13 cellular contexts compared by ENCODE assay signal in genomic region chr2:218003265-218003950, GRCh38. TPM values are rescaled to one million over a fixed set of nuclear protein-coding genes. Genes with fewer than 3 reads are reported as not detected.
DNase-seq lines count a peak whose midpoint lies in the region; ATAC-seq and TF ChIP-seq lines count a peak whose summit lies in the region.
"Had no signal": no experiment of that assay in that cellular context is flagged by ENCODE, and none has a peak within 500 bp of the region (broad histone marks: within the 10 kb centered on the region; RNA-seq: fewer than 3 reads in every experiment).

No MANE protein-coding gene starts in this region.

- H3K4me3 Mint-ChIP-seq in H9 = peak overlapping the region in 1 of 2 experiments; percentile 51; a peak in 2 of 5 replicates
- H3K4me3 Mint-ChIP-seq: central memory CD8-positive, alpha-beta T cell had no signal

- H3K27me3 Mint-ChIP-seq in H9 (ENCODE audit: low read depth) = peaks cover 34% of the 10 kb centered on the region

- no peak overlapping the region for H3K27ac ChIP-seq in H9 (ENCODE audit: insufficient read length, low read depth, low read length)
- H3K27ac ChIP-seq in lung (ENCODE audit: low read depth in 1 of 2, low read length in 1 of 2) = peak overlapping the region; percentile 46
- peak overlapping the region; percentile 76 to 78 for H3K27ac ChIP-seq in testis

- DNase-seq in H9 = no peak
- DNase-seq in cardiac fibroblast (ENCODE audit: low read depth in 2 of 2) = peak; percentile 63 to 84
- DNase-seq in lung (ENCODE audit: low spot score) = no peak
- peak; percentile 43 for DNase-seq in testis
- DNase-seq in NCI-H2081 (lab: John Stamatoyannopoulos, UW) = no peak
- DNase-seq in RPMI8226 = no peak
- no peak for DNase-seq in iPS-NIHi7 (ENCODE audit: extremely low spot score)
- DNase-seq: NCI-H226; stimulated activated CD8-positive, alpha-beta memory T cell treated with anti-CD3 and anti-CD28 coated beads, Interleukin-4, amount 100 ng/mL, for 48 hours had no signal

- peak; percentile 13 for ATAC-seq in lung (ENCODE audit: insufficient read depth, low FRiP score)
- ATAC-seq in HG03097 (IDR thresholded peaks at IDR 0.05; ENCODE audit: low FRiP score, unreplicated experiment) = no peak

- H2BK5ac ChIP-seq in H9 (ENCODE audit: insufficient read length, low read length) = no peak overlapping the region

- H3K18ac ChIP-seq in H9 (ENCODE audit: insufficient read length, low read depth, low read length) = no peak overlapping the region

- H3K4me1 Mint-ChIP-seq in H9 = peaks cover 18 to 30% of the 10 kb centered on the region in 2 experiments
- H3K4me1 Mint-ChIP-seq: central memory CD8-positive, alpha-beta T cell had no signal

- no peaks in the 10 kb centered on the region for H4K20me1 ChIP-seq in H9 (ENCODE audit: control insufficient read depth, insufficient read depth, insufficient read length)

- TF ChIP-seq CTCF in H9 (conservative IDR thresholded peaks at IDR 0.05) = no peak
- TF ChIP-seq CTCF in cardiac fibroblast (IDR thresholded peaks at IDR 0.05; ENCODE audit: low read depth, low read length) = no peak
- no peak for TF ChIP-seq CTCF in lung (IDR thresholded peaks at IDR 0.05; ENCODE audit: control extremely low read depth, extremely low read depth)
- TF ChIP-seq CTCF in testis (IDR thresholded peaks at IDR 0.05) = no peak

- no peaks in the 10 kb centered on the region; the same call in 1 of the 2 replicates for H3K27me3 ChIP-seq in H9 (ENCODE audit: insufficient read depth, low read length)
- H3K27me3 ChIP-seq in lung (ENCODE audit: control insufficient read depth, insufficient read depth) = no peaks in the 10 kb centered on the region
- no peaks in the 10 kb centered on the region for H3K27me3 ChIP-seq in testis

- H2AFZ ChIP-seq in H9 (ENCODE audit: low read length) = no peak overlapping the region

- no peaks in the 10 kb centered on the region for H3K36me3 Mint-ChIP-seq in H9 (ENCODE audit: insufficient read depth in 1 of 3, low read depth in 3 of 3)

- H3K4me1 ChIP-seq in H9 (ENCODE audit: insufficient read depth, low read length) (0 out of 2 replicates have a peak, but pooled peaks cover 2% of the 10 kb centered on the region), lung (ENCODE audit: control insufficient read depth in 2 of 2, insufficient read depth in 2 of 2, low read length in 2 of 2) (peaks cover 2 to 4% of the 10 kb centered on the region in 2 donors), testis (peaks cover 16% of the 10 kb centered on the region)

- H3K36me3 ChIP-seq in lung (ENCODE audit: control insufficient read depth in 2 of 2, insufficient read depth in 2 of 2, low read length in 2 of 2) (no peaks in the 10 kb centered on the region), testis (ENCODE audit: low read depth, missing control alignments) (no peaks in the 10 kb centered on the region)

- no peak overlapping the region for H3K23ac ChIP-seq in H9 (ENCODE audit: insufficient read length, low read depth, low read length)

- no peak overlapping the region for H3T11ph ChIP-seq in H9 (ENCODE audit: low read length)

- H2BK12ac ChIP-seq in H9 (ENCODE audit: insufficient read length, low read depth, low read length) = no peak overlapping the region

- no peaks in the 10 kb centered on the region for H3K23me2 ChIP-seq in H9 (ENCODE audit: insufficient read length, low read depth, low read length, poor library complexity, severe bottlenecking)

- no peak overlapping the region for H3K56ac ChIP-seq in H9 (ENCODE audit: insufficient read length, low read depth, low read length)

- no peaks in the 10 kb centered on the region for H3K9me3 ChIP-seq in H9 (ENCODE audit: control insufficient read depth, low read depth, low read length)
- H3K9me3 ChIP-seq in lung (ENCODE audit: control insufficient read depth in 2 of 2, insufficient read depth in 1 of 2, low read length in 1 of 2) = no peaks in the 10 kb centered on the region
- no peaks in the 10 kb centered on the region for H3K9me3 ChIP-seq in testis

- no peak overlapping the region for H4K91ac ChIP-seq in H9 (ENCODE audit: insufficient read length, low read depth, low read length)

- intact Hi-C loops in testis (cut with DNase I; ENCODE audit: low total_unique reads) = no loop called here

- TF ChIP-seq POLR2A in testis (IDR thresholded peaks at IDR 0.05) = no peak

- H3K14ac ChIP-seq in H9 (ENCODE audit: insufficient read depth, low read length) = peak overlapping the region; percentile 52; the same call in 1 of the 2 replicates

- H3K79me1 ChIP-seq in H9 (ENCODE audit: insufficient read depth, low read depth, low read length, poor library complexity, severe bottlenecking) = no peaks in the 10 kb centered on the region

- no peak overlapping the region for H2BK20ac ChIP-seq in H9 (ENCODE audit: low read depth, low read length, poor library complexity, severe bottlenecking)

- H3K4ac ChIP-seq in H9 (ENCODE audit: low read depth, low read length) = no peak overlapping the region

- H3K79me2 ChIP-seq in H9 (ENCODE audit: insufficient read depth, low read length) = no peaks in the 10 kb centered on the region

- no peak overlapping the region for H4K8ac ChIP-seq in H9 (replicated peaks; ENCODE audit: insufficient read length, low read depth, low read length)

- no peak overlapping the region for H2AK5ac ChIP-seq in H9 (ENCODE audit: insufficient read length, low read length)

- no peak overlapping the region for H2BK120ac ChIP-seq in H9 (ENCODE audit: low read depth, low read length, poor library complexity, severe bottlenecking)

- no peak overlapping the region for H3K27ac Mint-ChIP-seq in H9
- H3K27ac Mint-ChIP-seq: progenitor cell of endocrine pancreas had no signal

- H3K4me3 ChIP-seq in cardiac fibroblast (replicated peaks in 1 of 2; ENCODE audit: low read depth in 2 of 2, low read length in 2 of 2) = peak overlapping the region; percentile 59
- no peak overlapping the region for H3K4me3 ChIP-seq in lung
- peak overlapping the region in 1 of 2 donors; percentile 62 for H3K4me3 ChIP-seq in testis

- H3K4me2 ChIP-seq in H9 (ENCODE audit: insufficient read depth, insufficient read length, low read length) = no peak overlapping the region

- H4K5ac ChIP-seq in H9 (ENCODE audit: insufficient read length, low read depth, low read length) = no peak overlapping the region

- H2BK15ac ChIP-seq in H9 (ENCODE audit: low read depth, low read length) = no peak overlapping the region

- H3K9ac ChIP-seq in H9 (ENCODE audit: extremely low read depth, insufficient read length, low read length) = no peak overlapping the region

- no CpG with 5 or more reads among the region's 11 CpGs for WGBS in H9 (ENCODE audit: extremely low coverage, insufficient read length, low lambda C conversion rate)
- WGBS in lung, 2 donors = 31 to 44% methylated on average over 11 of the region's 11 CpGs
- WGBS in testis, 2 donors = 40 to 47% methylated on average over 11 of the region's 11 CpGs

- H3K9me3 Mint-ChIP-seq in H9 = no peaks in the 10 kb centered on the region
- H3K9me3 Mint-ChIP-seq: central memory CD8-positive, alpha-beta T cell had no signal

RNA-seq across cellular contexts. Expression of gene TNS1, which starts 0.6 kb away (rescaled TPM):
- total RNA-seq in H9 (2021) (3.2 and 3.4 TPM in 2 replicates), lung (100 to 1,000 TPM; 308 to 377 TPM), testis (100 to 1,000 TPM; 227 to 256 TPM)
- polyA plus RNA-seq in lung (100 to 1,000 TPM in 1 of 2 donors, 10 to 100 TPM in 1; 67.0 to 108 TPM), testis (ENCODE audit: insufficient read depth, low read depth, low replicate concordance) (75.9 TPM)
- total RNA-seq: G401 had no signal

Comparison
In these comparisons a context has a peak if more than half of its experiments do, and no peak if none do; other contexts are left out.
1. DNase-seq: peak in cardiac fibroblast (2 of 2) and testis (single experiment); none in H9 (single experiment), lung (single experiment), NCI-H2081 (0 of 2), RPMI8226 (single experiment) and iPS-NIHi7 (single experiment).
2. RNA of gene TNS1, which starts 0.6 kb away (total RNA-seq): 308 to 377 TPM in lung and 227 to 256 TPM in testis; 3.2 to 3.4 TPM in H9; every median in the first group is over 10 times any median in the second.